ENCODE assay signal across 13 cellular contexts in the genomic region with DNA sequence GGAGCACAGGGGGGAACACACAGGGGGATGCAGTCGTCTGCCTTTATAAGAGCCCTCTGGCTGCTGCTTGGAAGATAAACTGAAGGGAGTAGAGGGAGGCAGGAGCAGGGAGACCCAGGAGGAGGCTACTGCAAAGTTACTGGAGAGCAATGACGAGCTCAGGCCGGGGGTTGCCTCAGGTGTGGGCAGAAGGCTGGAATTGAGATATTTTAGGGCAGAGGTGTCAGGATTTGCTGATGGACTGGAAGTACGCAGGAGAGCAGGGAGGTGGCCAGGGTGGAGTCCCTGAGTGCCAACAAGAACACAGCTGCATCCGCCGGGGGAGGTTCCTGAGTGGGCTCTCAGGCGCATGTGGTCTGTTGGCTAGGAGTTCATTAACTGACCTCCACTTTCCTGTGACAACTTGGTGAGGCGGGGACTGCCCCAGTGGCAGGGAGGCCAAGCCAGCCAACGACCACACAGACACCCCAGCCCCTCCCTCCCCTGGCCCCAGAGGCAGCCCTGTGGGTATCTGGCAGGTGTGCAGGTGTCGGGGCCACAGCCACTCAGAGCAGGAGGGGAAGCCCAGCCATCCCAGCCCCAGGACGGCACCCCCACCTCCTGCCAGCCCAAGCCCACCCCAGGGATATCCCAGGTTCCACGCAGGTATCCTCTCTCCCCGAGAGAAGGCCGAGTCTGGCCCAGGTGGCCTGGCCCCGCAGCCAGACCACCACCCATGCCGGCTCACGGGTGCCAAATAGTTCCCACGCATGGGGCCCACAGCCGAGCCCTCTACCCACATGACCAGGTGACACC.
DNase-seq lines count a peak whose midpoint lies in the region; ATAC-seq, FAIRE-seq and TF ChIP-seq lines count a peak whose summit lies in the region.
"Had no signal": no experiment of that assay in that cellular context is flagged by ENCODE, and none has a peak within 500 bp of the region (broad histone marks: within the 10 kb centered on the region; RNA-seq: fewer than 3 reads in every experiment).

No MANE protein-coding gene starts in this region.

- 98% methylated on average over 14 of the region's 19 CpGs for WGBS in mesenchymal stem cell

- H2BK120ac ChIP-seq in mesenchymal stem cell (ENCODE audit: low read depth, low read length), result no peak overlapping the region

- no peak overlapping the region for H3K23ac ChIP-seq in mesenchymal stem cell (ENCODE audit: low read length in 2 of 2)

- H2AK5ac ChIP-seq in mesenchymal stem cell (ENCODE audit: low read length, severe bottlenecking), result peak overlapping the region; percentile 24

- peaks cover 36% of the 10 kb centered on the region for H3K79me1 ChIP-seq in mesenchymal stem cell (replicated peaks; ENCODE audit: low read length, poor library complexity, severe bottlenecking)

- intact Hi-C loops in activated CD4-positive, alpha-beta memory T cell treated with anti-CD3 and anti-CD28 coated beads for 36 hours (cut with micrococcal nuclease), result loop anchor here (2.0 to 5.0 kb wide), 2 partner anchors 15 to 65 kb away; no protein-coding TSS in a partner anchor

- POLR2A ChIA-PET in activated CD4-positive, alpha-beta memory T cell treated with anti-CD3 and anti-CD28 coated beads for 36 hours (lab: Charles Lee), result no interaction called here

- peaks cover 40% of the 10 kb centered on the region for H3K4me1 Mint-ChIP-seq in activated CD4-positive, alpha-beta memory T cell treated with anti-CD3 and anti-CD28 coated beads for 36 hours (ENCODE audit: low read depth)

- in situ Hi-C loops in HAP-1 (cut with MboI; ENCODE audit: low sequenced_read_pairs), result no loop called here

- no peak overlapping the region for H2BK15ac ChIP-seq in mesenchymal stem cell (ENCODE audit: low read depth, poor library complexity, severe bottlenecking)

- peaks cover 64 to 85% of the 10 kb centered on the region in 2 experiments for H3K36me3 ChIP-seq in mesenchymal stem cell (ENCODE audit: control insufficient read depth in 1 of 2, insufficient read depth in 2 of 2, low read depth in 1 of 2, low read length in 2 of 2)
- H3K36me3 ChIP-seq in HAP-1 (replicated peaks), result peaks cover 5% of the 10 kb centered on the region

- peak overlapping the region; percentile 20 for H2BK5ac ChIP-seq in mesenchymal stem cell (ENCODE audit: low read depth, low read length, poor library complexity, severe bottlenecking)

- H3K27ac ChIP-seq in mesenchymal stem cell (ENCODE audit: low read length, poor library complexity, severe bottlenecking), result peak overlapping the region; percentile 73

- H3K4me3 ChIP-seq in mesenchymal stem cell (ENCODE audit: insufficient read depth in 1 of 2, low read depth in 1 of 2, low read length in 2 of 2) (no peak overlapping the region), HAP-1 (no peak overlapping the region)

- H3K36me3 Mint-ChIP-seq in activated CD4-positive, alpha-beta memory T cell treated with anti-CD3 and anti-CD28 coated beads for 36 hours, result peaks cover 44% of the 10 kb centered on the region

- no peaks in the 10 kb centered on the region for H3K27me3 ChIP-seq in mesenchymal stem cell (ENCODE audit: control insufficient read depth in 1 of 2, insufficient read depth in 1 of 2, low read length in 2 of 2)
- H3K27me3 ChIP-seq in HAP-1 (ENCODE audit: low read depth), result no peaks in the 10 kb centered on the region

- no peak overlapping the region for H3K14ac ChIP-seq in mesenchymal stem cell (ENCODE audit: low read length in 2 of 2)

- ATAC-seq in GM19438 (IDR thresholded peaks at IDR 0.05; ENCODE audit: low read depth, unreplicated experiment), result peak; percentile 47
- peak; percentile 36 for ATAC-seq in HG03571 (IDR thresholded peaks at IDR 0.05; ENCODE audit: unreplicated experiment)
- ATAC-seq in HG03045 (IDR thresholded peaks at IDR 0.05; ENCODE audit: unreplicated experiment), result no peak

- H3K4me2 ChIP-seq in mesenchymal stem cell (ENCODE audit: low read length, poor library complexity, severe bottlenecking), result no peak overlapping the region

- H4K8ac ChIP-seq in mesenchymal stem cell (ENCODE audit: low read length), result no peak overlapping the region

- no peak overlapping the region for H3K18ac ChIP-seq in mesenchymal stem cell (ENCODE audit: low read depth in 1 of 2, low read length in 2 of 2)

- H3K4me3 Mint-ChIP-seq in activated CD4-positive, alpha-beta memory T cell treated with anti-CD3 and anti-CD28 coated beads for 36 hours, result no peak overlapping the region
- H3K4me3 Mint-ChIP-seq: dendritic cell treated with granulocyte-macrophage colony-stimulating factor and Interleukin-4, amounts not matched to agents 40 ng/mL and 50 ng/mL, for 4 days had no signal

- no peaks in the 10 kb centered on the region for H3K9me3 ChIP-seq in mesenchymal stem cell (ENCODE audit: control insufficient read depth, low read length)
- no peaks in the 10 kb centered on the region for H3K9me3 ChIP-seq in HAP-1

- no peak overlapping the region for H2AFZ ChIP-seq in mesenchymal stem cell (ENCODE audit: low read depth, low read length)

- peak; percentile 35 for FAIRE-seq in GM12891 (lab: Jason Lieb, UNC)
- FAIRE-seq: HTR-8/SVneo had no signal

- no peak overlapping the region for H3K27ac Mint-ChIP-seq in activated CD4-positive, alpha-beta memory T cell treated with anti-CD3 and anti-CD28 coated beads for 36 hours
- H3K27ac Mint-ChIP-seq: dendritic cell treated with granulocyte-macrophage colony-stimulating factor and Interleukin-4, amounts not matched to agents 40 ng/mL and 50 ng/mL, for 4 days had no signal

- DNase-seq in GM12891 (ENCODE audit: insufficient read length, low spot score) (no peak), mesenchymal stem cell (no peak), HAP-1 (ENCODE audit: low spot score in 2 of 2) (no peak), RPMI8226 (no peak)
- no peak for DNase-seq in activated CD4-positive, alpha-beta memory T cell treated with anti-CD3 and anti-CD28 coated beads for 36 hours
- DNase-seq: activated CD4-positive, alpha-beta T cell treated with anti-CD3 and anti-CD28 coated beads for 4 hours; activated naive CD4-positive, alpha-beta T cell; NCI-H1436 had no signal

- no peak overlapping the region for H3K4ac ChIP-seq in mesenchymal stem cell (ENCODE audit: low read depth in 1 of 2, low read length in 2 of 2)

- peaks cover 5% of the 10 kb centered on the region for H3K9me3 Mint-ChIP-seq in activated CD4-positive, alpha-beta memory T cell treated with anti-CD3 and anti-CD28 coated beads for 36 hours
- H3K9me3 Mint-ChIP-seq: dendritic cell treated with granulocyte-macrophage colony-stimulating factor and Interleukin-4, amounts not matched to agents 40 ng/mL and 50 ng/mL, for 4 days had no signal

- H3K4me1 ChIP-seq in mesenchymal stem cell (ENCODE audit: control insufficient read depth, insufficient read depth, low read depth, low read length) (peaks cover 77% of the 10 kb centered on the region), HAP-1 (no peaks in the 10 kb centered on the region)

- no peak overlapping the region for H4K91ac ChIP-seq in mesenchymal stem cell (ENCODE audit: low read length)

- no peak for TF ChIP-seq POLR2A in GM12891 (IDR thresholded peaks at IDR 0.05; ENCODE audit: low read depth, low read length)

- no peak overlapping the region for H3K9ac ChIP-seq in mesenchymal stem cell (ENCODE audit: low read length)

- no peak overlapping the region for H2BK12ac ChIP-seq in mesenchymal stem cell (ENCODE audit: low read length in 2 of 2)

- H3K27me3 Mint-ChIP-seq in activated CD4-positive, alpha-beta memory T cell treated with anti-CD3 and anti-CD28 coated beads for 36 hours, result no peaks in the 10 kb centered on the region
- H3K27me3 Mint-ChIP-seq: dendritic cell treated with granulocyte-macrophage colony-stimulating factor and Interleukin-4, amounts not matched to agents 40 ng/mL and 50 ng/mL, for 4 days had no signal

- CTCF ChIA-PET in activated CD4-positive, alpha-beta memory T cell treated with anti-CD3 and anti-CD28 coated beads for 36 hours (lab: Charles Lee), result no interaction called here

TF ChIP-seq in GM12891, 5 proteins besides CTCF, POLR2A, EP300 and RAD21:
- TF ChIP-seq TAF1 (IDR thresholded peaks at IDR 0.05; ENCODE audit: low read depth, low read length), result no peak
